24 cellular contexts compared by ENCODE assay signal in genomic region chr5:154743812-154744211, GRCh38. TPM values are rescaled to one million over a fixed set of nuclear protein-coding genes. Genes with fewer than 3 reads are reported as not detected.
DNase-seq lines count a peak whose midpoint lies in the region; ATAC-seq, FAIRE-seq and TF ChIP-seq lines count a peak whose summit lies in the region.
"Had no signal": no experiment of that assay in that cellular context is flagged by ENCODE, and none has a peak within 500 bp of the region (broad histone marks: within the 10 kb centered on the region; RNA-seq: fewer than 3 reads in every experiment).

No MANE protein-coding gene starts in this region.

- H3K23me2 ChIP-seq in H9 (ENCODE audit: insufficient read length, low read depth, low read length, poor library complexity, severe bottlenecking) = no peaks in the 10 kb centered on the region

- no peak overlapping the region for H3K4ac ChIP-seq in H9 (ENCODE audit: low read depth, low read length)

- no peak for FAIRE-seq in K562 (lab: Jason Lieb, UNC)
- FAIRE-seq: A204.1 had no signal

- H3K4me3 Mint-ChIP-seq in H9 = no peak overlapping the region
- H3K4me3 Mint-ChIP-seq: CD4-positive, alpha-beta T cell; HFFc6; IgD-negative memory B cell had no signal

- H2AFZ ChIP-seq in H9 (ENCODE audit: low read length) (no peak overlapping the region), K562 (ENCODE audit: low read depth, low read length) (no peak overlapping the region)

- H3K14ac ChIP-seq in H9 (ENCODE audit: insufficient read depth, low read length) = no peak overlapping the region

- intact Hi-C loops in K562 (cut with micrococcal nuclease) (no loop called here), vagina (cut with DNase I) (no loop called here)

- H3K79me1 ChIP-seq in H9 (ENCODE audit: insufficient read depth, low read depth, low read length, poor library complexity, severe bottlenecking) = no peaks in the 10 kb centered on the region

- H3K4me3 ChIP-seq in BE2C (ENCODE audit: low read depth, low read length) (no peak overlapping the region), K562 (no peak overlapping the region), vagina (no peak overlapping the region)
- H3K4me3 ChIP-seq: BLaER1 treated with 17β-estradiol and CSF1 and Interleukin-3, amounts not matched to agents 10 nM and 100 nM; SJSA1 had no signal

- no peak overlapping the region for H2BK12ac ChIP-seq in H9 (ENCODE audit: insufficient read length, low read depth, low read length)

- H3K27me3 ChIP-seq in BE2C (no peaks in the 10 kb centered on the region), H9 (ENCODE audit: insufficient read depth, low read length) (no peaks in the 10 kb centered on the region), K562 (ENCODE audit: control insufficient read depth in 2 of 2, insufficient read depth in 2 of 2, low read length in 2 of 2) (no peaks in the 10 kb centered on the region), vagina (no peaks in the 10 kb centered on the region)
- H3K27me3 ChIP-seq: BLaER1 treated with 17β-estradiol and CSF1 and Interleukin-3, amounts not matched to agents 10 nM and 100 nM; SJSA1 had no signal

- H3K18ac ChIP-seq in H9 (ENCODE audit: insufficient read length, low read depth, low read length) = no peak overlapping the region

- H3K4me2 ChIP-seq in H9 (ENCODE audit: insufficient read depth, insufficient read length, low read length) (no peak overlapping the region), K562 (ENCODE audit: insufficient read depth, low read length) (no peak overlapping the region)
- H3K4me2 ChIP-seq: BLaER1 treated with 17β-estradiol and CSF1 and Interleukin-3, amounts not matched to agents 10 nM and 100 nM had no signal

- CTCF ChIA-PET in K562 (lab: Yijun Ruan, JAX; ENCODE audit: low intra/inter-chr PET ratio) = no interaction called here
- CTCF ChIA-PET in GM10248 (lab: Yijun Ruan, JAX) = no interaction called here

- peaks cover 25 to 26% of the 10 kb centered on the region in 2 experiments for H3K4me1 Mint-ChIP-seq in H9
- H3K4me1 Mint-ChIP-seq: IgD-negative memory B cell had no signal

- H2BK120ac ChIP-seq in H9 (ENCODE audit: low read depth, low read length, poor library complexity, severe bottlenecking) = no peak overlapping the region

- H2BK20ac ChIP-seq in H9 (ENCODE audit: low read depth, low read length, poor library complexity, severe bottlenecking) = no peak overlapping the region

- H4K20me1 ChIP-seq in H9 (ENCODE audit: control insufficient read depth, insufficient read depth, insufficient read length) = no peaks in the 10 kb centered on the region
- H4K20me1 ChIP-seq in K562 (replicated peaks; ENCODE audit: control insufficient read depth, insufficient read depth, low read length) = no peaks in the 10 kb centered on the region
- H4K20me1 ChIP-seq: BLaER1 treated with 17β-estradiol and CSF1 and Interleukin-3, amounts not matched to agents 10 nM and 100 nM had no signal

- H2AK5ac ChIP-seq in H9 (ENCODE audit: insufficient read length, low read length) = no peak overlapping the region

- BruUV-seq in K562 (replicated peaks; lab: Mats Ljungman, UMichigan) = no TSS peak

- no peak overlapping the region for H4K8ac ChIP-seq in H9 (replicated peaks; ENCODE audit: insufficient read length, low read depth, low read length)

- H3K4me1 ChIP-seq in BE2C (peaks cover 14% of the 10 kb centered on the region), H9 (ENCODE audit: insufficient read depth, low read length) (no peaks in the 10 kb centered on the region; the same call in 1 of the 2 replicates), K562 (replicated peaks in 1 of 2; ENCODE audit: control insufficient read depth in 2 of 2, insufficient read depth in 2 of 2, low read length in 2 of 2) (peaks cover 6 to 11% of the 10 kb centered on the region in 2 experiments; a peak in 3 of 5 replicates), vagina (peaks cover 12% of the 10 kb centered on the region)
- H3K4me1 ChIP-seq: BLaER1 treated with 17β-estradiol and CSF1 and Interleukin-3, amounts not matched to agents 10 nM and 100 nM; SJSA1 had no signal

- H3K79me2 ChIP-seq in H9 (ENCODE audit: insufficient read depth, low read length) = no peaks in the 10 kb centered on the region
- no peaks in the 10 kb centered on the region for H3K79me2 ChIP-seq in K562 (ENCODE audit: control insufficient read depth, insufficient read depth, low read length)

- H3K9me3 Mint-ChIP-seq in H9 = no peaks in the 10 kb centered on the region
- H3K9me3 Mint-ChIP-seq: CD4-positive, alpha-beta T cell; HFFc6; IgD-negative memory B cell had no signal

- H3K27ac Mint-ChIP-seq in H9 = peak overlapping the region in 2 of 3 experiments; percentile 52 to 95; a peak in 3 of 7 replicates
- H3K27ac Mint-ChIP-seq: CD4-positive, alpha-beta T cell; HFFc6 had no signal

- ATAC-seq in K562 = peak; percentile 58
- ATAC-seq in GM18867 (IDR thresholded peaks at IDR 0.05; ENCODE audit: unreplicated experiment) = no peak

- no peak overlapping the region for H3K9ac ChIP-seq in H9 (ENCODE audit: extremely low read depth, insufficient read length, low read length)
- H3K9ac ChIP-seq in K562 (ENCODE audit: insufficient read depth in 1 of 2, low read depth in 2 of 2, low read length in 2 of 2) = no peak overlapping the region
- H3K9ac ChIP-seq: BLaER1 treated with 17β-estradiol and CSF1 and Interleukin-3, amounts not matched to agents 10 nM and 100 nM had no signal

- WGBS in H9 (ENCODE audit: extremely low coverage, insufficient read length, low lambda C conversion rate) = no CpG with 5 or more reads among the region's 7 CpGs
- WGBS in K562 (ENCODE audit: insufficient coverage, low coverage, missing lambda C conversion rate) = 40% methylated on average over 7 of the region's 7 CpGs

- H4K5ac ChIP-seq in H9 (ENCODE audit: insufficient read length, low read depth, low read length) = no peak overlapping the region

- no peak for TF ChIP-seq RAD21 in K562 (CRISPR knock-in tag; conservative IDR thresholded peaks at IDR 0.05 in 1 of 2, IDR thresholded peaks at IDR 0.05 in 1 of 2)

- TF ChIP-seq EP300 in K562 (IDR thresholded peaks at IDR 0.05; ENCODE audit: low read length) = no peak

- no peak overlapping the region for H2BK5ac ChIP-seq in H9 (ENCODE audit: insufficient read length, low read length)

- H3K27ac ChIP-seq in H9 (ENCODE audit: insufficient read length, low read depth, low read length) (no peak overlapping the region), K562 (ENCODE audit: extremely low read depth, low read depth, low read length) (no peak overlapping the region), vagina (no peak overlapping the region)
- H3K27ac ChIP-seq: BLaER1 treated with 17β-estradiol and CSF1 and Interleukin-3, amounts not matched to agents 10 nM and 100 nM; SJSA1 had no signal

- no peaks in the 10 kb centered on the region for H3K36me3 ChIP-seq in BE2C
- no peaks in the 10 kb centered on the region for H3K36me3 ChIP-seq in K562 (ENCODE audit: control insufficient read depth, insufficient read depth, low read length)
- H3K36me3 ChIP-seq in vagina = no peaks in the 10 kb centered on the region
- H3K36me3 ChIP-seq: BLaER1 treated with 17β-estradiol and CSF1 and Interleukin-3, amounts not matched to agents 10 nM and 100 nM; SJSA1 had no signal

- TF ChIP-seq POLR2A in K562 (conservative IDR thresholded peaks at IDR 0.05) = no peak
- no peak for TF ChIP-seq POLR2A in vagina (IDR thresholded peaks at IDR 0.05)

- H3T11ph ChIP-seq in H9 (ENCODE audit: low read length) = no peak overlapping the region

- TF ChIP-seq CTCF in BE2C (IDR thresholded peaks at IDR 0.05; ENCODE audit: low read depth, low read length) = no peak
- TF ChIP-seq CTCF in H9 (conservative IDR thresholded peaks at IDR 0.05) = no peak
- no peak for TF ChIP-seq CTCF in K562 (IDR thresholded peaks at IDR 0.05 in 2 of 3, conservative IDR thresholded peaks at IDR 0.05 in 1 of 3; ENCODE audit: insufficient read depth in 2 of 3, low read depth in 1 of 3, low read length in 3 of 3)
- no peak for TF ChIP-seq CTCF in vagina (IDR thresholded peaks at IDR 0.05)
- no peak for TF ChIP-seq CTCF in GM10248 (IDR thresholded peaks at IDR 0.05; ENCODE audit: control extremely low read depth, extremely low read depth, low read depth, missing control alignments)

- H4K91ac ChIP-seq in H9 (ENCODE audit: insufficient read length, low read depth, low read length) = no peak overlapping the region

- H3K36me3 Mint-ChIP-seq in H9 (ENCODE audit: insufficient read depth in 1 of 3, low read depth in 3 of 3) = peaks cover 0 to 2% (median 2%) of the 10 kb centered on the region in 3 experiments; a peak in 4 of 7 replicates

- POLR2A ChIA-PET in K562 (lab: Yijun Ruan, JAX) (interaction anchor here (0.6 to 2.0 kb wide), 2 partner anchors 10 to 908 kb away, joined by 3 to 7 read pairs; no protein-coding TSS in a partner anchor), GM10248 (lab: Yijun Ruan, JAX) (no interaction called here)

- no peaks in the 10 kb centered on the region for H3K9me3 ChIP-seq in BE2C
- H3K9me3 ChIP-seq in H9 (ENCODE audit: control insufficient read depth, low read depth, low read length) = no peaks in the 10 kb centered on the region
- no peaks in the 10 kb centered on the region for H3K9me3 ChIP-seq in K562 (replicated peaks; ENCODE audit: control insufficient read depth, insufficient read depth, low read depth, low read length)
- H3K9me3 ChIP-seq in vagina = no peaks in the 10 kb centered on the region
- H3K9me3 ChIP-seq: BLaER1 treated with 17β-estradiol and CSF1 and Interleukin-3, amounts not matched to agents 10 nM and 100 nM; SJSA1 had no signal

- H3K56ac ChIP-seq in H9 (ENCODE audit: insufficient read length, low read depth, low read length) = no peak overlapping the region

- peak; percentile 43 for DNase-seq in BE2C
- no peak for DNase-seq in H9
- peak in 1 of 4 experiments; percentile 26 for DNase-seq in K562 (ENCODE audit: extremely low read depth in 1 of 4, low spot score in 3 of 4)
- peak; percentile 28 for DNase-seq in mesenteric fat pad (ENCODE audit: low spot score)
- no peak for DNase-seq in vagina (ENCODE audit: extremely low spot score in 2 of 2)
- DNase-seq in GM10248 (ENCODE audit: extremely low spot score) = no peak
- DNase-seq: CD4-positive, alpha-beta T cell; DMS53; H7; HFFc6; Karpas-422; NCI-H1092; NCI-H1417 treated with DMSO at 0.1 percent for 48 hours; NCI-H1694 treated with DMSO at 0.1 percent for 48 hours; NCI-H2081; NCI-H2227 treated with DMSO at 0.1 percent for 48 hours; NCI-H526 treated with DMSO at 0.1 percent for 48 hours; Right ventricle myocardium superior; RPMI8226 had no signal

- no peaks in the 10 kb centered on the region for H3K9me1 ChIP-seq in K562 (ENCODE audit: control insufficient read depth, insufficient read depth, low read length)

- no peak overlapping the region for H3K23ac ChIP-seq in H9 (ENCODE audit: insufficient read length, low read depth, low read length)

- in situ Hi-C loops in K562 (cut with MboI) = no loop called here

- no peak overlapping the region for H2BK15ac ChIP-seq in H9 (ENCODE audit: low read depth, low read length)

- H3K27me3 Mint-ChIP-seq in H9 (ENCODE audit: low read depth) = no peaks in the 10 kb centered on the region; the same call in 1 of the 2 replicates
- H3K27me3 Mint-ChIP-seq: CD4-positive, alpha-beta T cell; IgD-negative memory B cell had no signal

RNA-seq across cellular contexts. Expression of gene LARP1, which starts 11.4 kb away (rescaled TPM):
- polyA plus RNA-seq in BE2C (2012; ENCODE audit: insufficient read depth, insufficient read length, low read depth) = 265 TPM
- total RNA-seq in H9 (2021) = 370 and 405 TPM in 2 replicates
- 329 and 371 TPM in 2 replicates for total RNA-seq in K562 (2011; cell fraction: chromatin; rRNA removed; ENCODE audit: low replicate concordance)
- 172 and 190 TPM in 2 replicates for total RNA-seq in K562 (2011; cell fraction: nucleolus; rRNA removed)
- 207 and 246 TPM in 2 replicates for total RNA-seq in K562 (2011; cell fraction: nucleoplasm; rRNA removed)
- 80.4 and 108 TPM in 2 replicates for total RNA-seq in K562 (2014; rRNA removed)
- 103 and 123 TPM in 2 replicates for total RNA-seq in K562 (2014; rRNA removed; fragmentation: Illumina TruSeq; extraction: Trizol)
- total RNA-seq in K562 (2015; rRNA removed; fragmentation: Illumina TruSeq; extraction: Trizol) = 92.0 and 99.1 TPM in 2 replicates
- 267 and 300 TPM in 2 replicates for total RNA-seq in K562 (2021)
- polyA plus RNA-seq in K562 (2011; rRNA removed) = 74.2 and 82.6 TPM in 2 replicates
- 50.4 and 50.8 TPM in 2 replicates for polyA plus RNA-seq in K562 (2011; cell fraction: cytosol; rRNA removed)
- 249 and 279 TPM in 2 replicates for polyA plus RNA-seq in K562 (2011; cell fraction: nucleus; rRNA removed)
- polyA plus RNA-seq in K562 (2012) = 72.9 and 116 TPM in 2 replicates
- polyA plus RNA-seq in K562 (2014; fragmentation: Illumina TruSeq; extraction: Trizol) = 184 and 201 TPM in 2 replicates
- polyA plus RNA-seq in K562 (2014; fragmentation: Nextera tagmentation; extraction: Ambion mirVana) = 10 to 100 TPM; 22.6 to 54.7 TPM
- polyA plus RNA-seq in K562 (2014; rRNA removed) = 113 and 114 TPM in 2 replicates
- polyA minus RNA-seq in K562 (2011; rRNA and poly(A)+ RNA removed) = 95.4 and 99.1 TPM in 2 replicates
- polyA minus RNA-seq in K562 (2011; cell fraction: cytosol; rRNA and poly(A)+ RNA removed) = 92.4 and 104 TPM in 2 replicates
- 77.0 and 118 TPM in 2 replicates for polyA minus RNA-seq in K562 (2011; cell fraction: nucleus; rRNA and poly(A)+ RNA removed)
- total RNA-seq in mesenteric fat pad = 202 TPM
- total RNA-seq in vagina = 98.0 TPM

Comparison
In these comparisons a context has a peak if more than half of its experiments do, and no peak if none do; other contexts are left out.
1. DNase-seq: peak in BE2C (single experiment) and mesenteric fat pad (single experiment); none in H9 (single experiment), vagina (0 of 2) and GM10248 (single experiment).